ENCODE assay signal across 8 cellular contexts in the genomic region with DNA sequence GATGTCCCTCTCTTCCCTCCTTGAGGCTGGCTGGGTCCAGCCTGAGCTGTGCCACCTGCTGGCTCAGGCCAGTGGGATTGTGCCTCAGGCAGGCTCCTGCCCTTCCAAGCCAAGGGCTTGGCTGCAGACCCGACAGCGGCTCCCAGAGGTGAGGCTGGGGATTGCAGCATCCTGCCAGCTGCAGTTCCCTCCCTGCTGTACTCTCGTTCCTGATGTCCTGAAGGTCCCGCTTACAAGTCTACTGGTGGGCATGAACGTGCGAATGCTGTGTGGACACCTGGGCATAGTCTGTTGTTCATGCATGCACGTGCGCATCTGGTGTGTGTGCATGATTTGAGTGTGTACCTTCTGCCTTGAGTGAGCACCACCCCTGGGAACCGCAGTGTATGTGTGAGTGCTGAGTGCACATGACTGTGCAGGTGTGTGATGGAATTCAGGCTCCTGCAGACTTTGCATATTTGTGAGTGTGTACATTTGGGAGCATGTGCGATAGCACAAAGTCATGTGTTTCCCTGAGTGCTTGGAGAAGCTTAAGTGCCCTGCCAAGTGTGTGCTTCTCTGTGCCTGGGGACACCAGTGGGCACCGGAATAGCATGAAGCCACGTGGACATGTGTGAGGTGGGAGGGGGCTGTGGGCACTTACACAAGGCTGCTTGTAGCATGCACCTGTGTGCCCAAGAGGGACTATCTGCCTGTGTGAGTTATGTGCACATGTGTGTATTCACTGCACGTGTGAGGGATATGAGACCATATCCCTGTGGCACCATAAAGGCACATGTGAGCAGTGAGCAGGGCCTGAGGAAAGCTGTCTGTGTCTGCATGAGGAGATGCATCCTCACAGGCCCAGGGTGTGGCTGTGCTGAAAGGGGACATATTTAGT. TPM values are rescaled to one million over a fixed set of nuclear protein-coding genes. Genes with fewer than 3 reads are reported as not detected.
DNase-seq lines count a peak whose midpoint lies in the region; ATAC-seq and TF ChIP-seq lines count a peak whose summit lies in the region.

No MANE protein-coding gene starts in this region.

- H3K36me3 ChIP-seq in KMS-11 (ENCODE audit: insufficient read depth) (no peaks in the 10 kb centered on the region), right atrium auricular region (no peaks in the 10 kb centered on the region)

- H3K9ac ChIP-seq in KMS-11, result no peak overlapping the region

- H3K4me2 ChIP-seq in KMS-11, result no peak overlapping the region

- ATAC-seq in sciatic nerve, result peak; percentile 72

- peaks cover 6% of the 10 kb centered on the region for H3K4me1 ChIP-seq in KMS-11 (ENCODE audit: low read depth, poor library complexity, severe bottlenecking)
- H3K4me1 ChIP-seq in right atrium auricular region, result peaks cover 0 to 11% of the 10 kb centered on the region in 2 donors

- no peaks in the 10 kb centered on the region for H3K79me2 ChIP-seq in KMS-11 (ENCODE audit: insufficient read depth, low read depth)

- H4K20me1 ChIP-seq in KMS-11 (ENCODE audit: insufficient read depth), result no peaks in the 10 kb centered on the region

- no peaks in the 10 kb centered on the region for H3K9me3 ChIP-seq in right atrium auricular region

- H3K4me3 ChIP-seq in KMS-11 (IDR thresholded peaks at IDR 0.05; ENCODE audit: insufficient read depth, low read depth, low read length) (no peak overlapping the region), right atrium auricular region (no peak overlapping the region)

- H2AFZ ChIP-seq in KMS-11 (ENCODE audit: low read depth), result peak overlapping the region; percentile 36; the same call in 1 of the 2 replicates

- peak; percentile 28 for DNase-seq in NCI-H1105 treated with DMSO at 0.1 percent for 48 hours (lab: John Stamatoyannopoulos, UW)
- DNase-seq in NCI-H1105 (lab: John Stamatoyannopoulos, UW), result no peak
- DNase-seq in SK-N-DZ (ENCODE audit: low spot score), result peak; percentile 52
- peak in 45 of 58 donors; percentile 12 to 66 (median 44) for DNase-seq in anterior cingulate cortex (lab: John Stamatoyannopoulos, UW)
- no peak for DNase-seq in right atrium auricular region (ENCODE audit: low spot score)
- DNase-seq in sciatic nerve (ENCODE audit: low spot score), result peak; percentile 82
- DNase-seq in GOT3 (lab: John Stamatoyannopoulos, UW), result no peak

- no peak overlapping the region for H3K27ac ChIP-seq in KMS-11
- H3K27ac ChIP-seq in right atrium auricular region, result no peak overlapping the region

- TF ChIP-seq CTCF in KMS-11 (conservative IDR thresholded peaks at IDR 0.05; ENCODE audit: low read depth, low read length), result peak; percentile 94
- TF ChIP-seq CTCF in right atrium auricular region (IDR thresholded peaks at IDR 0.05), result peak; percentile 98

- intact Hi-C loops in sciatic nerve (cut with DNase I), result loop anchor here (10.0 kb wide), 1 partner anchor 59 kb away; no protein-coding TSS in a partner anchor

- H3K27me3 ChIP-seq in KMS-11 (ENCODE audit: insufficient read depth, low read depth) (peaks cover 9% of the 10 kb centered on the region; the same call in 1 of the 2 replicates), right atrium auricular region (peaks cover 0 to 4% of the 10 kb centered on the region in 2 donors)

RNA-seq across cellular contexts. Expression of a gene that starts 19.3 kb away (rescaled TPM):
- not detected in 2 replicates for polyA plus RNA-seq in SK-N-DZ (2014; cell fraction: cytosol; rRNA removed)
- not detected in 2 replicates for polyA plus RNA-seq in SK-N-DZ (2014; cell fraction: nucleus; rRNA removed)
- 10 to 100 TPM; 14.7 to 58.4 TPM for total RNA-seq in right atrium auricular region
- total RNA-seq in sciatic nerve, result 4.0 TPM

RNA-seq across cellular contexts. Expression of a gene that starts 22.0 kb away (rescaled TPM):
- polyA plus RNA-seq in SK-N-DZ (2014; cell fraction: cytosol; rRNA removed), result not detected in 2 replicates
- not detected in 2 replicates for polyA plus RNA-seq in SK-N-DZ (2014; cell fraction: nucleus; rRNA removed)
- total RNA-seq in right atrium auricular region (1 to 10 TPM in 1 of 2 donors, under 1 TPM in 1; 0.30 to 1.5 TPM), sciatic nerve (0.13 TPM)

Comparison
In these comparisons a context has a peak if more than half of its experiments do, and no peak if none do; other contexts are left out.
1. DNase-seq: peak in NCI-H1105 treated with DMSO at 0.1 percent for 48 hours (single experiment), SK-N-DZ (single experiment), anterior cingulate cortex (45 of 58) and sciatic nerve (single experiment); none in NCI-H1105 (single experiment), right atrium auricular region (single experiment) and GOT3 (single experiment).